19 cellular contexts compared by ENCODE assay signal in the genomic region with DNA sequence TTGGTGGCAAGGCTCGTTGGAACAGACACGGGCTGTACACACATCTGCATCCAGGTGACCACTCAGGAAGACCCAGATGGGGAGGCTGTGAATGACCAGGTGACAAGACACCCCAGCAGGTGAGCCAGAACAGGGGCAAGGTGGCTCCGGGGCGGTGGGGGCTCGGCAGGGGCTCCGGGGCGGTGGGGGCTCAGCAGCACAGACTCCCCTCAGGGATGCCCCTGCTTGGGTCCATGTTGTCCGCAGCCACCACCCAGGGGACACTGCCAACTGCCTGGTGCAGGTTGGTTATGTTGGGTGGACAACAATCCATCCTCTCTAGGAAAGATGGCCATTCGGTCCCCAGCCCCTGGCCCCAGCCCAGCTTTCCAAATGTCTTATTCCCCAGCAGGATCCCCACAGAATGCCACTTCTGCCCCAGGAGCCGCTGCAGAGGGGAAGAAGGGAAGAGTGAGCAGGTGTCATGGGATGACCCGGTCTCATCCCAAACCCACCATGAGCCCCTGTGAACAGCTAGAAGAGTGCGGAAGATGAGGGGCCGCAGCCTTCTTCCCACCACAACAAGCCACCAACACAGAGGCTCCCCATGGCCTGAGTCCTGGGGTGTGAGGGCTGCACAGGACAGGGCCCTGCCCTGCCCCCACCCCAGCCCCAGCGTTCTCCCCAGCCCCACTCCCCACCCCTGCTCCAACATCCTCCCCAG. TPM values are rescaled to one million over a fixed set of nuclear protein-coding genes. Genes with fewer than 3 reads are reported as not detected.
DNase-seq lines count a peak whose midpoint lies in the region; ATAC-seq and TF ChIP-seq lines count a peak whose summit lies in the region.
"Had no signal": no experiment of that assay in that cellular context is flagged by ENCODE, and none has a peak within 500 bp of the region (broad histone marks: within the 10 kb centered on the region; RNA-seq: fewer than 3 reads in every experiment).

No MANE protein-coding gene starts in this region.

- ATAC-seq in activated naive CD8-positive, alpha-beta T cell treated with anti-CD3 and anti-CD28 coated beads, Interleukin-2, amount 10 ng/mL, durations not matched to agents 7 days and 5 days (ENCODE audit: low read depth), result no peak
- ATAC-seq in RWPE2 (ENCODE audit: low read depth), result no peak
- ATAC-seq in GM21390 (IDR thresholded peaks at IDR 0.05; ENCODE audit: unreplicated experiment), result no peak
- no peak for ATAC-seq in T-helper 17 cell

- H3K9me3 ChIP-seq in RWPE2 (ENCODE audit: severe bottlenecking), result no peaks in the 10 kb centered on the region
- no peaks in the 10 kb centered on the region for H3K9me3 ChIP-seq in T-helper 17 cell (ENCODE audit: control insufficient read depth, low read length, poor library complexity, severe bottlenecking)
- H3K9me3 ChIP-seq: MG63 had no signal

- no peaks in the 10 kb centered on the region for H3K36me3 ChIP-seq in RWPE2 (ENCODE audit: low read depth)
- H3K36me3 ChIP-seq: MG63 had no signal

- H3K27me3 Mint-ChIP-seq in activated naive CD8-positive, alpha-beta T cell treated with anti-CD3 and anti-CD28 coated beads, Interleukin-2, amount 10 ng/mL, durations not matched to agents 7 days and 5 days, result peaks cover 4% of the 10 kb centered on the region
- peaks cover 16% of the 10 kb centered on the region for H3K27me3 Mint-ChIP-seq in activated naive CD8-positive, alpha-beta T cell treated with anti-CD3 and anti-CD28 coated beads for 36 hours
- peaks cover 55% of the 10 kb centered on the region for H3K27me3 Mint-ChIP-seq in T-helper 17 cell
- H3K27me3 Mint-ChIP-seq: CD4-positive, CD25-positive, alpha-beta regulatory T cell had no signal

- no peak overlapping the region for H3K4me3 Mint-ChIP-seq in activated naive CD8-positive, alpha-beta T cell treated with anti-CD3 and anti-CD28 coated beads, Interleukin-2, amount 10 ng/mL, durations not matched to agents 7 days and 5 days
- no peak overlapping the region for H3K4me3 Mint-ChIP-seq in activated naive CD8-positive, alpha-beta T cell treated with anti-CD3 and anti-CD28 coated beads for 36 hours
- no peak overlapping the region for H3K4me3 Mint-ChIP-seq in T-helper 17 cell
- H3K4me3 Mint-ChIP-seq: CD4-positive, CD25-positive, alpha-beta regulatory T cell had no signal

- H3K27me3 ChIP-seq in RWPE2 (ENCODE audit: insufficient read depth, poor library complexity, severe bottlenecking), result peaks cover 56% of the 10 kb centered on the region

- no peaks in the 10 kb centered on the region for H3K4me1 ChIP-seq in RWPE2 (ENCODE audit: insufficient read depth, poor library complexity, severe bottlenecking)

- intact Hi-C loops in posterior vena cava (cut with DNase I), result no loop called here

- H3K4me1 Mint-ChIP-seq in activated naive CD8-positive, alpha-beta T cell treated with anti-CD3 and anti-CD28 coated beads, Interleukin-2, amount 10 ng/mL, durations not matched to agents 7 days and 5 days, result no peaks in the 10 kb centered on the region
- H3K4me1 Mint-ChIP-seq in activated naive CD8-positive, alpha-beta T cell treated with anti-CD3 and anti-CD28 coated beads for 36 hours, result no peaks in the 10 kb centered on the region
- H3K4me1 Mint-ChIP-seq in T-helper 17 cell, result peaks cover 3% of the 10 kb centered on the region
- H3K4me1 Mint-ChIP-seq: CD4-positive, CD25-positive, alpha-beta regulatory T cell had no signal

- H3K27ac Mint-ChIP-seq in activated naive CD8-positive, alpha-beta T cell treated with anti-CD3 and anti-CD28 coated beads, Interleukin-2, amount 10 ng/mL, durations not matched to agents 7 days and 5 days, result no peak overlapping the region
- H3K27ac Mint-ChIP-seq in activated naive CD8-positive, alpha-beta T cell treated with anti-CD3 and anti-CD28 coated beads for 36 hours, result no peak overlapping the region
- no peak overlapping the region for H3K27ac Mint-ChIP-seq in T-helper 17 cell
- H3K27ac Mint-ChIP-seq: CD4-positive, CD25-positive, alpha-beta regulatory T cell had no signal

- H3K9me3 Mint-ChIP-seq in activated naive CD8-positive, alpha-beta T cell treated with anti-CD3 and anti-CD28 coated beads, Interleukin-2, amount 10 ng/mL, durations not matched to agents 7 days and 5 days, result no peaks in the 10 kb centered on the region
- no peaks in the 10 kb centered on the region for H3K9me3 Mint-ChIP-seq in activated naive CD8-positive, alpha-beta T cell treated with anti-CD3 and anti-CD28 coated beads for 36 hours
- H3K9me3 Mint-ChIP-seq: CD4-positive, CD25-positive, alpha-beta regulatory T cell had no signal

- no peaks in the 10 kb centered on the region for H3K36me3 Mint-ChIP-seq in activated naive CD8-positive, alpha-beta T cell treated with anti-CD3 and anti-CD28 coated beads, Interleukin-2, amount 10 ng/mL, durations not matched to agents 7 days and 5 days
- no peaks in the 10 kb centered on the region for H3K36me3 Mint-ChIP-seq in activated naive CD8-positive, alpha-beta T cell treated with anti-CD3 and anti-CD28 coated beads for 36 hours
- peaks cover 3% of the 10 kb centered on the region for H3K36me3 Mint-ChIP-seq in T-helper 17 cell (ENCODE audit: low read depth)
- H3K36me3 Mint-ChIP-seq: CD4-positive, CD25-positive, alpha-beta regulatory T cell had no signal

- H3K27ac ChIP-seq in RWPE2 (ENCODE audit: poor library complexity, severe bottlenecking), result no peak overlapping the region
- H3K27ac ChIP-seq: KMS-11 had no signal

- TF ChIP-seq CTCF in RWPE2 (IDR thresholded peaks at IDR 0.05; ENCODE audit: poor library complexity, severe bottlenecking), result no peak

- peak; percentile 22 for DNase-seq in activated naive CD8-positive, alpha-beta T cell treated with anti-CD3 and anti-CD28 coated beads, Interleukin-2, amount 10 ng/mL, durations not matched to agents 7 days and 5 days
- DNase-seq in activated naive CD8-positive, alpha-beta T cell treated with anti-CD3 and anti-CD28 coated beads for 36 hours, result no peak
- DNase-seq in RWPE2 (ENCODE audit: low spot score) (peak; percentile 62), posterior vena cava (ENCODE audit: low spot score) (peak; percentile 23), T-helper 17 cell (no peak), SW 1271 (lab: John Stamatoyannopoulos, UW) (no peak)
- DNase-seq: AML-193; CD4-positive, CD25-positive, alpha-beta regulatory T cell; MG63; NCI-H1092 treated with DMSO at 0.1 percent for 48 hours; NCI-H1694 treated with DMSO at 0.1 percent for 48 hours; NCI-H446 treated with DMSO at 0.1 percent for 48 hours; NCI-H82; Right ventricle myocardium superior had no signal

- POLR2A ChIA-PET in activated naive CD8-positive, alpha-beta T cell treated with anti-CD3 and anti-CD28 coated beads, Interleukin-2, amount 10 ng/mL, durations not matched to agents 7 days and 5 days (lab: Charles Lee), result no interaction called here

- no peak overlapping the region for H3K4me3 ChIP-seq in RWPE2 (ENCODE audit: severe bottlenecking)
- H3K4me3 ChIP-seq: MG63 had no signal

RNA-seq across cellular contexts. Expression of a gene that starts 31.4 kb away (rescaled TPM):
- total RNA-seq in activated naive CD8-positive, alpha-beta T cell treated with anti-CD3 and anti-CD28 coated beads, Interleukin-2, amount 10 ng/mL, durations not matched to agents 7 days and 5 days, result not detected
- not detected for total RNA-seq in activated naive CD8-positive, alpha-beta T cell treated with anti-CD3 and anti-CD28 coated beads for 36 hours
- 1 to 10 TPM; 1.4 to 5.9 TPM for total RNA-seq in posterior vena cava
- total RNA-seq in T-helper 17 cell, result not detected
- total RNA-seq: A673; CD4-positive, CD25-positive, alpha-beta regulatory T cell; G401; H1 had no signal

RNA-seq across cellular contexts. Expression of a gene that starts 56.4 kb away (rescaled TPM):
- total RNA-seq in activated naive CD8-positive, alpha-beta T cell treated with anti-CD3 and anti-CD28 coated beads, Interleukin-2, amount 10 ng/mL, durations not matched to agents 7 days and 5 days, result not detected
- not detected for total RNA-seq in activated naive CD8-positive, alpha-beta T cell treated with anti-CD3 and anti-CD28 coated beads for 36 hours
- total RNA-seq in posterior vena cava, result under 1 TPM in 1 of 2 donors, not detected in 1; 0.38 TPM
- total RNA-seq in T-helper 17 cell, result not detected
- total RNA-seq: CD4-positive, CD25-positive, alpha-beta regulatory T cell; G401; Right ventricle myocardium superior had no signal

Comparison
In these comparisons a context has a peak if more than half of its experiments do, and no peak if none do; other contexts are left out.
1. DNase-seq: peak in activated naive CD8-positive, alpha-beta T cell treated with anti-CD3 and anti-CD28 coated beads, Interleukin-2, amount 10 ng/mL, durations not matched to agents 7 days and 5 days (single experiment), RWPE2 (single experiment) and posterior vena cava (single experiment); none in activated naive CD8-positive, alpha-beta T cell treated with anti-CD3 and anti-CD28 coated beads for 36 hours (single experiment), T-helper 17 cell (0 of 3) and SW 1271 (0 of 2).